ENCODE assay signal across 14 cellular contexts in genomic region chr7:55556031-55556430, GRCh38. TPM values are rescaled to one million over a fixed set of nuclear protein-coding genes. Genes with fewer than 3 reads are reported as not detected.
DNase-seq lines count a peak whose midpoint lies in the region; ATAC-seq, FAIRE-seq and TF ChIP-seq lines count a peak whose summit lies in the region.
"Had no signal": no experiment of that assay in that cellular context is flagged by ENCODE, and none has a peak within 500 bp of the region (broad histone marks: within the 10 kb centered on the region; RNA-seq: fewer than 3 reads in every experiment).

No MANE protein-coding gene starts in this region.

- peak; percentile 34 for ATAC-seq in GM21619 (IDR thresholded peaks at IDR 0.05; ENCODE audit: unreplicated experiment)
- peak; percentile 53 for ATAC-seq in PC-3
- peak in 3 of 4 donors; percentile 24 to 47 (median 35) for ATAC-seq in pancreas
- no peak for ATAC-seq in HG03342 (IDR thresholded peaks at IDR 0.05; ENCODE audit: unreplicated experiment)
- no peak for ATAC-seq in HG02870 (IDR thresholded peaks at IDR 0.05; ENCODE audit: unreplicated experiment)

- H3K9me3 ChIP-seq in PC-3 (ENCODE audit: low read length) (no peaks in the 10 kb centered on the region), pancreas (no peaks in the 10 kb centered on the region)
- H3K9me3 ChIP-seq: esophagus muscularis mucosa, uterus had no signal

- H3K9ac ChIP-seq in PC-3 (ENCODE audit: low read length): no peak overlapping the region

- peak overlapping the region; percentile 75 for H3K4me2 ChIP-seq in PC-3 (ENCODE audit: low read length)

- H3K4me3 ChIP-seq in PC-3 (ENCODE audit: low read length) (peak overlapping the region; percentile 46; the same call in 1 of the 2 replicates), pancreas (no peak overlapping the region)
- H3K4me3 ChIP-seq: esophagus muscularis mucosa, uterus had no signal

- H3K36me3 Mint-ChIP-seq in activated CD4-positive, alpha-beta T cell treated with anti-CD3 and anti-CD28 coated beads, Interleukin-2, amount 10 ng/mL, durations not matched to agents 24 days and 14 days (ENCODE audit: low read depth): peaks cover 39% of the 10 kb centered on the region

- no peak for DNase-seq in activated CD4-positive, alpha-beta T cell treated with anti-CD3 and anti-CD28 coated beads, Interleukin-2, amount 10 ng/mL, durations not matched to agents 24 days and 14 days
- DNase-seq in activated CD4-positive, alpha-beta T cell treated with anti-CD3 and anti-CD28 coated beads for 1 hour: no peak
- DNase-seq in PC-3 (peak; percentile 82), pancreas (no peak)
- no peak for DNase-seq in activated effector memory CD4-positive, alpha-beta T cell treated with Interleukin-2 at 50 U/mL for 16 hours
- DNase-seq: NCI-H2081 treated with DMSO at 0.1 percent for 48 hours, Right ventricle myocardium superior, uterus had no signal

- no peak for FAIRE-seq in pancreas (lab: Jason Lieb, UNC)

- H3K36me3 ChIP-seq in PC-3 (ENCODE audit: low read depth, low read length) (no peaks in the 10 kb centered on the region), pancreas (no peaks in the 10 kb centered on the region)
- H3K36me3 ChIP-seq: esophagus muscularis mucosa, uterus had no signal

- peaks cover 83% of the 10 kb centered on the region for H3K4me1 Mint-ChIP-seq in activated CD4-positive, alpha-beta T cell treated with anti-CD3 and anti-CD28 coated beads, Interleukin-2, amount 10 ng/mL, durations not matched to agents 24 days and 14 days

- peaks cover 87% of the 10 kb centered on the region for H3K79me2 ChIP-seq in PC-3 (ENCODE audit: low read length)

- H3K27ac Mint-ChIP-seq in activated CD4-positive, alpha-beta T cell treated with anti-CD3 and anti-CD28 coated beads, Interleukin-2, amount 10 ng/mL, durations not matched to agents 24 days and 14 days: peak overlapping the region; percentile 50

- intact Hi-C loops in activated CD4-positive, alpha-beta T cell treated with anti-CD3 and anti-CD28 coated beads, Interleukin-2, amount 10 ng/mL, durations not matched to agents 24 days and 14 days (cut with micrococcal nuclease): no loop called here
- intact Hi-C loops in PC-3 (cut with micrococcal nuclease): no loop called here
- intact Hi-C loops in pancreas (cut with DNase I): no loop called here

- H3F3A ChIP-seq in PC-3 (ENCODE audit: low read length, unreplicated experiment): no peaks in the 10 kb centered on the region

- H3K4me1 ChIP-seq in PC-3 (ENCODE audit: insufficient read depth, low read length) (peaks cover 60% of the 10 kb centered on the region), pancreas (peaks cover 0 to 6% (median 5%) of the 10 kb centered on the region in 3 donors)

- H3K4me3 Mint-ChIP-seq in activated CD4-positive, alpha-beta T cell treated with anti-CD3 and anti-CD28 coated beads, Interleukin-2, amount 10 ng/mL, durations not matched to agents 24 days and 14 days: peak overlapping the region; percentile 18
- H3K4me3 Mint-ChIP-seq: brain had no signal

- H3K27me3 ChIP-seq in PC-3 (ENCODE audit: low read length): no peaks in the 10 kb centered on the region
- no peaks in the 10 kb centered on the region for H3K27me3 ChIP-seq in pancreas
- H3K27me3 ChIP-seq: esophagus muscularis mucosa, uterus had no signal

- H3K9me2 ChIP-seq in PC-3 (replicated peaks; ENCODE audit: low read length): no peaks in the 10 kb centered on the region

- TF ChIP-seq CTCF in PC-3 (conservative IDR thresholded peaks at IDR 0.05; ENCODE audit: low read depth, low read length): no peak
- no peak for TF ChIP-seq CTCF in pancreas (IDR thresholded peaks at IDR 0.05)

- no peak overlapping the region for H2AFZ ChIP-seq in PC-3 (ENCODE audit: low read length)

- POLR2A ChIA-PET in PC-3 (lab: Charles Lee; ENCODE audit: unreplicated experiment): no interaction called here

- no peaks in the 10 kb centered on the region for H3K9me3 Mint-ChIP-seq in activated CD4-positive, alpha-beta T cell treated with anti-CD3 and anti-CD28 coated beads, Interleukin-2, amount 10 ng/mL, durations not matched to agents 24 days and 14 days
- H3K9me3 Mint-ChIP-seq: brain had no signal

- 0 out of 2 replicates have a peak, but pooled peaks cover 10% of the 10 kb centered on the region for H4K20me1 ChIP-seq in PC-3 (ENCODE audit: low read length)

- WGBS in pancreas, 2 donors: 42 to 59% methylated on average over 1 of the region's 1 CpG

- CTCF ChIA-PET in PC-3 (lab: Charles Lee): interaction anchor here (1.0 kb wide), 1 partner anchor 250 kb away, joined by 4 read pairs; no protein-coding TSS in a partner anchor

- H3K27me3 Mint-ChIP-seq in activated CD4-positive, alpha-beta T cell treated with anti-CD3 and anti-CD28 coated beads, Interleukin-2, amount 10 ng/mL, durations not matched to agents 24 days and 14 days: no peaks in the 10 kb centered on the region
- H3K27me3 Mint-ChIP-seq: brain had no signal

- BruUV-seq in PC-3 (replicated peaks; lab: Mats Ljungman, UMichigan): no TSS peak

- H3K27ac ChIP-seq in PC-3 (ENCODE audit: low read length) (peak overlapping the region; percentile 72), pancreas (no peak overlapping the region)
- H3K27ac ChIP-seq: esophagus muscularis mucosa, HL-60, uterus had no signal

RNA-seq across cellular contexts. Expression of gene VOPP1, which starts 16.3 kb away (rescaled TPM):
- 87.4 and 90.6 TPM in 2 replicates for total RNA-seq in activated CD4-positive, alpha-beta T cell treated with anti-CD3 and anti-CD28 coated beads, Interleukin-2, amount 10 ng/mL, durations not matched to agents 24 days and 14 days
- total RNA-seq in PC-3 (2014; rRNA removed) (60.2 and 64.8 TPM in 2 replicates), pancreas (10 to 100 TPM; 15.1 to 34.3 (median 19.2) TPM)
- polyA plus RNA-seq in pancreas: 10 to 100 TPM; 16.0 to 37.3 TPM

Comparison
In these comparisons a context has a peak if more than half of its experiments do, and no peak if none do; other contexts are left out.
1. ATAC-seq: peak in GM21619 (single experiment), PC-3 (single experiment) and pancreas (3 of 4); none in HG03342 (single experiment) and HG02870 (single experiment).